In the genomic region with DNA sequence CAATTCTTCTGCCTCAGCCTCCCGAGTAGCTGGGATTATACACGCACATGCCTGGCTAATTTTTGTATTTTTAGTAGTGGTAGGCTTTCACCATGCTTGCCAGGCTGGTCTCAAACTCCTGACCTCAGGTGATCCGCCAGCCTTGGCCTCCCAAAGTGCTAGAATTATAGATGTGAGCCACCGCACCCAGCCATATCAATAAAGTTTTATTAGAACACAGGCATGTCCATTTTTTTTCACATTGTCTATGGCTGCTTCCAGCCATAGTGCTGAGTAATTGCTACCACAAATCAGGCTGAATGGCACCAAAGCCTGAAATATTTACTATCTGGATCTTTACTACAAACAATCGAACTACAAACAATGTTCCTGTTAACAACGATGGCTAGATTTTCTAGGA, we compare ENCODE assay signal across 28 cellular contexts.
"Had no signal": no experiment of that assay in that cellular context is flagged by ENCODE, and none has a peak within 500 bp of the region (broad histone marks: within the 10 kb centered on the region; RNA-seq: fewer than 3 reads in every experiment).

No MANE protein-coding gene starts in this region.

- H2AFZ ChIP-seq: neural progenitor cell, parathyroid adenoma had no signal

- H3K9ac ChIP-seq: neural progenitor cell, parathyroid adenoma had no signal

- H3K9me3 ChIP-seq: ovary, psoas muscle, spleen, suprapubic skin, testis, tibial artery, transverse colon, upper lobe of right lung, uterus had no signal

- H3K27me3 ChIP-seq: neural progenitor cell, ovary, spleen, suprapubic skin, testis, tibial artery, transverse colon, upper lobe of right lung, uterus had no signal

- H3K27ac ChIP-seq: neural progenitor cell, ovary, parathyroid adenoma, psoas muscle, skin epidermis, spleen, suprapubic skin, testis, tibial artery, transverse colon, upper lobe of right lung, uterus had no signal

- H3K79me2 ChIP-seq: parathyroid adenoma had no signal

- DNase-seq: natural killer cell; occipital lobe; ovary; posterior cingulate gyrus; psoas muscle; right cardiac atrium; spleen; stimulated activated CD4-positive, alpha-beta T cell treated with anti-CD3 and anti-CD28 coated beads, Interleukin-12 subunit alpha, Interleukin-12 subunit beta, amount 100 ng/mL, for 4 hours; stimulated activated CD4-positive, alpha-beta T cell treated with anti-CD3 and anti-CD28 coated beads, Interleukin-1b, Interleukin-23, amount 100 ng/mL, for 48 hours; stimulated activated CD4-positive, alpha-beta T cell treated with anti-CD3 and anti-CD28 coated beads, Interleukin-4, amount 100 ng/mL, for 1 hour; stimulated activated CD4-positive, alpha-beta T cell treated with anti-CD3 and anti-CD28 coated beads, Interleukin-4, amount 100 ng/mL, for 4 hours; stimulated activated CD8-positive, alpha-beta memory T cell treated with anti-CD3 and anti-CD28 coated beads, Interleukin-4, amount 100 ng/mL, for 48 hours; stimulated activated naive CD4-positive, alpha-beta T cell; stimulated activated naive CD8-positive, alpha-beta T cell treated with anti-CD3 and anti-CD28 coated beads, Interleukin-15, amount 100 ng/mL, for 72 hours; stimulated activated naive CD8-positive, alpha-beta T cell treated with anti-CD3 and anti-CD28 coated beads, Interleukin-15, Interleukin-2, amounts not matched to agents 100 U/mL and 50 U/mL, for 24 hours; substantia nigra; testis; tibial artery; transverse colon; upper lobe of right lung; uterus had no signal

- H3K4me2 ChIP-seq: neural progenitor cell, smooth muscle cell had no signal

- H3K4me1 ChIP-seq: neural progenitor cell, parathyroid adenoma, psoas muscle, spleen, suprapubic skin, testis, tibial artery, transverse colon, upper lobe of right lung, uterus had no signal

- H3K36me3 ChIP-seq: neural progenitor cell, ovary, spleen, suprapubic skin, tibial artery, transverse colon, upper lobe of right lung, uterus had no signal

- ATAC-seq: natural killer cell; psoas muscle; right cardiac atrium; sciatic nerve; stimulated activated memory B cell treated with anti-CD40 and anti-IgM and Interleukin-4, amounts not matched to agents 10 μg/mL and 1 μg/mL and 100 μg/mL, for 72 hours; stimulated activated naive CD8-positive, alpha-beta T cell treated with anti-CD3 and anti-CD28 coated beads, Interleukin-15, amount 100 ng/mL, for 72 hours; stimulated activated naive CD8-positive, alpha-beta T cell treated with anti-CD3 and anti-CD28 coated beads, Interleukin-15, Interleukin-2, amounts not matched to agents 100 U/mL and 50 U/mL, for 24 hours; upper lobe of right lung had no signal

- H3K4me3 ChIP-seq: neural progenitor cell, ovary, psoas muscle, skin epidermis, smooth muscle cell, spleen, suprapubic skin, testis, tibial artery, transverse colon, upper lobe of right lung, uterus had no signal
